Comparison of ENCODE assay signal across 9 cellular contexts in the genomic region with DNA sequence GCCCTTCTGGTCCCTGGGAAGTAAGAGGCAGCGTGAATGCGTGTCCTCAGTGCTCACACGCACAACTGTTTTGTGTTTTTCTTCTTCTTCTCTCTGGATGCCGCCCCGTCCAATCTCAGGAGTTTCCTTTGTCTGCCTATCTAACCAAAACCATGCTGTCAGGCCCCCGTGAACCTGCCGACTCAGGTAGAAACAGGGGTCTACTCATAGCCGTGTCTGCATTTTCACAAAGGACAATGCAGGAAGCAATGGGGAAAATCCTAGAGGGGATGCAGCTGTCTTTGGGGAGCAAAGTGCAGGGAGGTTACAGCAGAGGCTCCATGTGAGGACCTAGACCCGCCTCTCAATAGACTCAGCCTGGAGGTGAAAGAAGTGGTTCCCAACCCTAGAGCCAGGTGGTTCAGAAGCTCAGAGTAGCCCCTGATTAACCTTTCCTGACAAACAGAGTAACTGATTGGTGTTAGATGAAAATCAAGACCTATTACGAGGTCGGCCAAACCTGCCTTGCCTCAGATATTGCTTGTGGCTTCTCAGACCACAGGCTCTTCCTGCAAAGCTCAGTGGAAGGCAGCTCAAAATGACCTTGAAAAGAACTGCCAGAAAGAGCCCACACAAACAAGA.
A peak's percentile ranks its signal among the peaks of the same experiment; 100 is the strongest.
DNase-seq lines count a peak whose midpoint lies in the region; ATAC-seq, FAIRE-seq and TF ChIP-seq lines count a peak whose summit lies in the region.
"Had no signal": no experiment of that assay in that cellular context is flagged by ENCODE, and none has a peak within 500 bp of the region (broad histone marks: within the 10 kb centered on the region; RNA-seq: fewer than 3 reads in every experiment).

No MANE protein-coding gene starts in this region.

- peaks cover 61% of the 10 kb centered on the region for H3K4me1 Mint-ChIP-seq in activated naive CD4-positive, alpha-beta T cell treated with anti-CD3 and anti-CD28 coated beads, Interleukin-2, amount 10 ng/mL, durations not matched to agents 7 days and 5 days

- no peak for TF ChIP-seq POLR2A in erythroblast (IDR thresholded peaks at IDR 0.05; ENCODE audit: low read length)

- DNase-seq in D721Med (ENCODE audit: insufficient read length, low spot score), result no peak
- peak; percentile 48 for DNase-seq in GM20000 (ENCODE audit: low spot score)
- DNase-seq in activated naive CD4-positive, alpha-beta T cell treated with anti-CD3 and anti-CD28 coated beads, Interleukin-2, amount 10 ng/mL, durations not matched to agents 7 days and 5 days, result peak; percentile 49
- no peak for DNase-seq in NCI-H128 (lab: John Stamatoyannopoulos, UW; ENCODE audit: unreplicated experiment)
- DNase-seq in erythroblast (lab: John Stamatoyannopoulos, UW), result no peak
- no peak for DNase-seq in head of caudate nucleus
- DNase-seq: brain microvascular endothelial cell had no signal

- intact Hi-C loops in head of caudate nucleus (cut with DNase I), result no loop called here

- H3K27me3 Mint-ChIP-seq in activated naive CD4-positive, alpha-beta T cell treated with anti-CD3 and anti-CD28 coated beads, Interleukin-2, amount 10 ng/mL, durations not matched to agents 7 days and 5 days, result no peaks in the 10 kb centered on the region

- CTCF ChIA-PET in activated naive CD4-positive, alpha-beta T cell treated with anti-CD3 and anti-CD28 coated beads, Interleukin-2, amount 10 ng/mL, durations not matched to agents 7 days and 5 days (lab: Charles Lee), result interaction anchor here (0.6 to 1.9 kb wide), 9 partner anchors 11 to 272 kb away, joined by 3 to 8 read pairs (median 4); no protein-coding TSS in a partner anchor

- ATAC-seq in HG03442 (IDR thresholded peaks at IDR 0.05; ENCODE audit: unreplicated experiment) (peak; percentile 34), HG03439 (IDR thresholded peaks at IDR 0.05; ENCODE audit: unreplicated experiment) (no peak)

- H3K27ac Mint-ChIP-seq in activated naive CD4-positive, alpha-beta T cell treated with anti-CD3 and anti-CD28 coated beads, Interleukin-2, amount 10 ng/mL, durations not matched to agents 7 days and 5 days, result peak overlapping the region; percentile 95

- H3K36me3 Mint-ChIP-seq in activated naive CD4-positive, alpha-beta T cell treated with anti-CD3 and anti-CD28 coated beads, Interleukin-2, amount 10 ng/mL, durations not matched to agents 7 days and 5 days, result peaks cover 60% of the 10 kb centered on the region

- peak overlapping the region; percentile 75 for H3K4me3 Mint-ChIP-seq in activated naive CD4-positive, alpha-beta T cell treated with anti-CD3 and anti-CD28 coated beads, Interleukin-2, amount 10 ng/mL, durations not matched to agents 7 days and 5 days

- H3K9me3 Mint-ChIP-seq in activated naive CD4-positive, alpha-beta T cell treated with anti-CD3 and anti-CD28 coated beads, Interleukin-2, amount 10 ng/mL, durations not matched to agents 7 days and 5 days, result peaks cover 4% of the 10 kb centered on the region

- TF ChIP-seq CTCF in D721Med (IDR thresholded peaks at IDR 0.05; ENCODE audit: insufficient read depth, missing control alignments) (no peak), GM20000 (IDR thresholded peaks at IDR 0.05; ENCODE audit: extremely low read depth, missing control alignments) (no peak)

- peak; percentile 11 for FAIRE-seq in D721Med (lab: Jason Lieb, UNC)

Comparison
In these comparisons a context has a peak if more than half of its experiments do, and no peak if none do; other contexts are left out.
1. DNase-seq: peak in GM20000 (single experiment) and activated naive CD4-positive, alpha-beta T cell treated with anti-CD3 and anti-CD28 coated beads, Interleukin-2, amount 10 ng/mL, durations not matched to agents 7 days and 5 days (single experiment); none in D721Med (single experiment), NCI-H128 (single experiment), erythroblast (0 of 2) and head of caudate nucleus (0 of 42).